ENCODE assay signal across 11 cellular contexts in the genomic region with DNA sequence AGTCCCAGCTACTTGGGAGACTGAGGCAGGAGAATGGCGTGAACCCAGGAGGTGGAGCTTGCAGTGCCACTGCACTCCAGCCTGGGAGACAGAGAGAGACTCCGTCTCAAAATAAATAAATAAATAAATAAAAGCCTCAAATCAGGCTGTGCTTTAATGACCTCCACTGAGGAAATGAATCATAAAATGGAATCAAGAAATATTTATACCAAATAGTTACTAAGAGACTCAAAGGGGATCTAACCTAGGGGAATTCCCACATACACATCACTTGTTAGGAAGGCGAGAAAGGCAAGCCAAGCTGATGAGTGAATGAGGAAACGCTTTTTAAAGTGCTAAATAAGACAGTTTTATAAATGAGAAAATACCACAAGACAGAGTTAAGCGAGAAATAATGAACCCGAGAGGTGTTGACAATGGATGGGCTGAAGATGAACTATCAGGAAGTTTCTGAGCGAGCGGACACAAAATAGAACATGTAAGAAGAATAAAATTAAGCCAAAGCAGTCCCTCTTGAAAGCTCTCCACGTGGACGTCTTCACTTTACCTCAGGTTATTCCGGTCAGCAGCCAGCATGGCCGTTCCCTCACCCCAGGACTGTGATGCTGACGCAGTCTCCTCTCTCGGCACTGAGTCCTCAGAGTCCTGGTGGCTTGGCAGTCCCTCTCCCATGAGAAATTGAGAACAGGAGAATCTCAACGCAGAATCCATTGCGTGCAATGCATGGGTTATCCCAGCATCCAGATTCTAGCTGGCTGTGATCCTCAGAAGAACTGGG. TPM values are rescaled to one million over a fixed set of nuclear protein-coding genes. Genes with fewer than 3 reads are reported as not detected.
A peak's percentile ranks its signal among the peaks of the same experiment; 100 is the strongest.
DNase-seq lines count a peak whose midpoint lies in the region; ATAC-seq, FAIRE-seq and TF ChIP-seq lines count a peak whose summit lies in the region.
"Had no signal": no experiment of that assay in that cellular context is flagged by ENCODE, and none has a peak within 500 bp of the region (broad histone marks: within the 10 kb centered on the region; RNA-seq: fewer than 3 reads in every experiment).

No MANE protein-coding gene starts in this region.

- no peak for TF ChIP-seq CTCF in liver (IDR thresholded peaks at IDR 0.05; ENCODE audit: low read depth, low read length, missing input control)
- TF ChIP-seq CTCF in HepG2 (CRISPR knock-in tag; IDR thresholded peaks at IDR 0.05) = no peak
- TF ChIP-seq CTCF in Caco-2 (IDR thresholded peaks at IDR 0.05; ENCODE audit: insufficient read depth in 1 of 2, low read depth in 1 of 2, low read length in 1 of 2, severe bottlenecking in 1 of 2, unreplicated experiment in 1 of 2) = no peak

- CTCF ChIA-PET in HepG2 (lab: Yijun Ruan, JAX; ENCODE audit: low intra/inter-chr PET ratio, low total read pairs) (no interaction called here), Caco-2 (lab: Charles Lee) (no interaction called here)

- in situ Hi-C loops in HepG2 (cut with HindIII; ENCODE audit: extremely low pct_ligation_motif_present, low pct_unique_long_range_greater_than_20kb) = no loop called here

- no peaks in the 10 kb centered on the region for H3K27me3 ChIP-seq in liver (ENCODE audit: control insufficient read depth in 4 of 4, insufficient read depth in 4 of 4, low read length in 3 of 4)
- peaks cover 1 to 3% of the 10 kb centered on the region in 2 experiments; a peak in 1 of 5 replicates for H3K27me3 ChIP-seq in HepG2 (ENCODE audit: control insufficient read depth in 1 of 2, insufficient read depth in 2 of 2, low read length in 2 of 2)
- no peaks in the 10 kb centered on the region for H3K27me3 ChIP-seq in muscle layer of colon (ENCODE audit: control insufficient read depth in 1 of 2, insufficient read depth in 2 of 2, low read length in 2 of 2)
- no peaks in the 10 kb centered on the region for H3K27me3 ChIP-seq in Caco-2 (replicated peaks; ENCODE audit: control insufficient read depth, insufficient read depth, low read length)
- H3K27me3 ChIP-seq: ovary, testis had no signal

- ATAC-seq in HepG2 (no peak), esophagus mucosa (peak; percentile 68), HG03025 (IDR thresholded peaks at IDR 0.05; ENCODE audit: low FRiP score, unreplicated experiment) (no peak)
- no peak for ATAC-seq in activated T-cell treated with anti-CD3 and anti-CD28 coated beads, Interleukin-2, amount 50 U/mL, for 72 hours (replicated peaks in 1 of 2)

- no peak overlapping the region for H2AFZ ChIP-seq in HepG2 (ENCODE audit: low read length)

- H3K4me2 ChIP-seq in HepG2 (ENCODE audit: low read depth, low read length) = no peak overlapping the region

- DNase-seq in HepG2 (ENCODE audit: low spot score) (no peak), Caco-2 (no peak), NCI-H1694 treated with DMSO at 0.1 percent for 48 hours (lab: John Stamatoyannopoulos, UW) (no peak)
- no peak for DNase-seq in activated T-cell treated with anti-CD3 and anti-CD28 coated beads, Interleukin-2, amount 50 U/mL, for 72 hours
- DNase-seq: testis had no signal

- no peak for FAIRE-seq in HepG2 (lab: Jason Lieb, UNC)

- 79% methylated on average over 16 of the region's 16 CpGs for WGBS in liver
- 24% methylated on average over 16 of the region's 16 CpGs for WGBS in HepG2 (ENCODE audit: low lambda C conversion rate)

- intact Hi-C loops in HepG2 (cut with micrococcal nuclease; ENCODE audit: unreplicated experiment) (no loop called here), Caco-2 (cut with micrococcal nuclease; ENCODE audit: unreplicated experiment) (no loop called here)

- no peaks in the 10 kb centered on the region for H3K4me1 ChIP-seq in liver (ENCODE audit: control insufficient read depth in 4 of 4, insufficient read depth in 4 of 4, low read length in 3 of 4)
- no peaks in the 10 kb centered on the region for H3K4me1 ChIP-seq in HepG2 (ENCODE audit: insufficient read depth, low read length)
- peaks cover 28% of the 10 kb centered on the region for H3K4me1 ChIP-seq in muscle layer of colon (ENCODE audit: insufficient read depth, low read length)
- H3K4me1 ChIP-seq in Caco-2 = no peaks in the 10 kb centered on the region
- H3K4me1 ChIP-seq: testis had no signal

- no peak overlapping the region for H3K9ac ChIP-seq in liver (ENCODE audit: low read depth in 1 of 2, low read length in 2 of 2)
- no peak overlapping the region for H3K9ac ChIP-seq in HepG2 (ENCODE audit: insufficient read depth, low read depth, low read length)
- no peak overlapping the region for H3K9ac ChIP-seq in muscle layer of colon (ENCODE audit: low read length)

- peak overlapping the region; percentile 69 to 73 for H3K27ac ChIP-seq in liver (ENCODE audit: low read depth in 1 of 2, low read length in 2 of 2)
- no peak overlapping the region for H3K27ac ChIP-seq in HepG2 (ENCODE audit: extremely low read length, insufficient read depth, low read length)
- peak overlapping the region; percentile 23 for H3K27ac ChIP-seq in muscle layer of colon (ENCODE audit: low read depth, low read length)
- H3K27ac ChIP-seq: ovary, testis, VCaP had no signal

- no peak for TF ChIP-seq POLR2A in HepG2 (IDR thresholded peaks at IDR 0.05; ENCODE audit: insufficient read depth in 1 of 2, low read depth in 2 of 2, low read length in 2 of 2)

- no peak overlapping the region for H3K4me3 Mint-ChIP-seq in Caco-2 (ENCODE audit: unreplicated experiment)
- no peak overlapping the region for H3K4me3 Mint-ChIP-seq in activated T-cell treated with anti-CD3 and anti-CD28 coated beads, Interleukin-2, amount 50 U/mL, for 72 hours

- H3K36me3 ChIP-seq in liver (ENCODE audit: control insufficient read depth in 4 of 4, insufficient read depth in 3 of 4, low read depth in 1 of 4, low read length in 3 of 4) (no peaks in the 10 kb centered on the region), HepG2 (replicated peaks in 1 of 2; ENCODE audit: control insufficient read depth in 1 of 2, insufficient read depth in 2 of 2, low read length in 2 of 2) (no peaks in the 10 kb centered on the region), muscle layer of colon (ENCODE audit: insufficient read depth, low read length) (no peaks in the 10 kb centered on the region), Caco-2 (ENCODE audit: control insufficient read depth, insufficient read depth, low read length) (no peaks in the 10 kb centered on the region)
- H3K36me3 ChIP-seq: ovary had no signal

- no peaks in the 10 kb centered on the region for H3K36me3 Mint-ChIP-seq in Caco-2 (ENCODE audit: insufficient read depth, unreplicated experiment)
- H3K36me3 Mint-ChIP-seq in activated T-cell treated with anti-CD3 and anti-CD28 coated beads, Interleukin-2, amount 50 U/mL, for 72 hours (ENCODE audit: insufficient read depth in 2 of 2) = no peaks in the 10 kb centered on the region

- no peak overlapping the region for H3K4me3 ChIP-seq in liver (ENCODE audit: low read depth in 1 of 3, low read length in 3 of 3)
- no peak overlapping the region for H3K4me3 ChIP-seq in HepG2 (replicated peaks in 1 of 3; ENCODE audit: insufficient read depth in 1 of 3, low read depth in 2 of 3, low read length in 3 of 3)
- no peak overlapping the region for H3K4me3 ChIP-seq in muscle layer of colon (ENCODE audit: low read depth in 1 of 2, low read length in 2 of 2)
- no peak overlapping the region for H3K4me3 ChIP-seq in Caco-2 (ENCODE audit: low read depth, low read length)
- H3K4me3 ChIP-seq: ovary, testis had no signal

- TF ChIP-seq RAD21 in liver (IDR thresholded peaks at IDR 0.05) = no peak
- TF ChIP-seq RAD21 in HepG2 (CRISPR knock-in tag; IDR thresholded peaks at IDR 0.05) = no peak

- no peaks in the 10 kb centered on the region for H3K79me2 ChIP-seq in HepG2 (ENCODE audit: insufficient read depth, low read length)

- no peak for TF ChIP-seq EP300 in HepG2 (IDR thresholded peaks at IDR 0.05; ENCODE audit: low read depth in 2 of 2, low read length in 2 of 2)
- no peak for TF ChIP-seq EP300 in HepG2 (CRISPR knock-in tag; IDR thresholded peaks at IDR 0.05; ENCODE audit: borderline replicate concordance)

- H4K20me1 ChIP-seq in HepG2 (ENCODE audit: insufficient read depth, low read length) = no peaks in the 10 kb centered on the region

- H3K27ac Mint-ChIP-seq in Caco-2 (ENCODE audit: unreplicated experiment) = no peak overlapping the region
- no peak overlapping the region for H3K27ac Mint-ChIP-seq in activated T-cell treated with anti-CD3 and anti-CD28 coated beads, Interleukin-2, amount 50 U/mL, for 72 hours

- BruUV-seq in HepG2 (replicated peaks; lab: Mats Ljungman, UMichigan) = no TSS peak
- no TSS peak for BruUV-seq in Caco-2 (replicated peaks; lab: Mats Ljungman, UMichigan)

- H3K9me3 ChIP-seq in liver (ENCODE audit: control insufficient read depth in 4 of 4, low read length in 3 of 4) (no peaks in the 10 kb centered on the region), HepG2 (ENCODE audit: low read length) (no peaks in the 10 kb centered on the region), muscle layer of colon (ENCODE audit: low read length) (no peaks in the 10 kb centered on the region), Caco-2 (no peaks in the 10 kb centered on the region)
- H3K9me3 ChIP-seq: ovary, testis had no signal

- POLR2A ChIA-PET in HepG2 (lab: Yijun Ruan, JAX) (no interaction called here), Caco-2 (lab: Charles Lee) (no interaction called here)

- peaks cover 4% of the 10 kb centered on the region for H3K27me3 Mint-ChIP-seq in Caco-2 (ENCODE audit: insufficient read depth, unreplicated experiment)
- H3K27me3 Mint-ChIP-seq in activated T-cell treated with anti-CD3 and anti-CD28 coated beads, Interleukin-2, amount 50 U/mL, for 72 hours (ENCODE audit: low read depth) = no peaks in the 10 kb centered on the region

- H3K9me3 Mint-ChIP-seq in Caco-2 (ENCODE audit: unreplicated experiment) = peaks cover 13% of the 10 kb centered on the region
- H3K9me3 Mint-ChIP-seq in activated T-cell treated with anti-CD3 and anti-CD28 coated beads, Interleukin-2, amount 50 U/mL, for 72 hours = peaks cover 6 to 7% of the 10 kb centered on the region in 2 donors

- H3K4me1 Mint-ChIP-seq in Caco-2 (ENCODE audit: low read depth, unreplicated experiment) = no peaks in the 10 kb centered on the region
- H3K4me1 Mint-ChIP-seq in activated T-cell treated with anti-CD3 and anti-CD28 coated beads, Interleukin-2, amount 50 U/mL, for 72 hours (ENCODE audit: low read depth) = no peaks in the 10 kb centered on the region

RNA-seq across cellular contexts. Expression of a gene that starts 22.4 kb away (rescaled TPM):
- total RNA-seq in liver (10 to 100 TPM; 19.1 to 21.5 TPM), HepG2 (2016; rRNA removed; fragmentation: Illumina TruSeq; extraction: Trizol) (not detected in 2 replicates), esophagus mucosa (7.1 TPM), Caco-2 (2022) (0.12 and 0.25 TPM in 2 replicates)
- polyA plus RNA-seq in liver (10 to 100 TPM in 1 of 2 donors, 1 to 10 TPM in 1; 4.2 to 14.7 TPM), HepG2 (2011; rRNA removed) (not detected in 2 replicates)
- not detected in 2 replicates for total RNA-seq in HepG2 (2016; cell fraction: cytosol; rRNA removed; fragmentation: Illumina TruSeq; extraction: Trizol; ENCODE audit: low read depth)
- total RNA-seq in HepG2 (2016; cell fraction: insoluble cytoplasmic fraction; rRNA removed; fragmentation: Illumina TruSeq; extraction: Trizol) = not detected in 2 replicates
- total RNA-seq in HepG2 (2016; cell fraction: membrane; rRNA removed; fragmentation: Illumina TruSeq; extraction: Trizol) = not detected in 2 replicates
- total RNA-seq in HepG2 (2016; cell fraction: nucleus; rRNA removed; fragmentation: Illumina TruSeq; extraction: Trizol) = not detected in 2 replicates
- polyA plus RNA-seq in HepG2 (2011; cell fraction: cytosol; rRNA removed) = 0.04 TPM in 1 of 2 replicates, not detected in the other
- not detected in 2 replicates for polyA plus RNA-seq in HepG2 (2011; cell fraction: nucleus; rRNA removed)
- not detected in 2 replicates for polyA plus RNA-seq in HepG2 (2012)
- not detected in 2 replicates for polyA plus RNA-seq in HepG2 (2016; cell fraction: cytosol; fragmentation: Illumina TruSeq; extraction: Trizol; ENCODE audit: low read depth)
- polyA plus RNA-seq in HepG2 (2016; cell fraction: insoluble cytoplasmic fraction; fragmentation: Illumina TruSeq; extraction: Trizol; ENCODE audit: low read depth) = not detected in 2 replicates
- polyA plus RNA-seq in HepG2 (2016; cell fraction: membrane; fragmentation: Illumina TruSeq; extraction: Trizol; ENCODE audit: low read depth) = not detected in 2 replicates
- not detected in 2 replicates for polyA plus RNA-seq in HepG2 (2016; cell fraction: nucleus; fragmentation: Illumina TruSeq; extraction: Trizol; ENCODE audit: insufficient read depth, low read depth)
- polyA minus RNA-seq in HepG2 (2011; rRNA and poly(A)+ RNA removed; ENCODE audit: low replicate concordance) = 8.0 TPM in 1 of 2 replicates, not detected in the other
- 0.53 TPM in 1 of 2 replicates, not detected in the other for polyA minus RNA-seq in HepG2 (2011; cell fraction: cytosol; rRNA and poly(A)+ RNA removed)
- polyA minus RNA-seq in HepG2 (2011; cell fraction: nucleus; rRNA and poly(A)+ RNA removed) = 0.26 TPM in 1 of 2 replicates, not detected in the other
- 1 to 10 TPM in 1 of 2 donors, under 1 TPM in 1; 0.25 to 1.8 TPM for total RNA-seq in activated T-cell treated with anti-CD3 and anti-CD28 coated beads, Interleukin-2, amount 50 U/mL, for 72 hours
